In genomic region chr10:131444286-131444685, GRCh38 we compare ENCODE assay signal across 30 cellular contexts.
"Had no signal": no experiment of that assay in that cellular context is flagged by ENCODE, and none has a peak within 500 bp of the region (broad histone marks: within the 10 kb centered on the region; RNA-seq: fewer than 3 reads in every experiment).

No MANE protein-coding gene starts in this region.

- H3K27me3 ChIP-seq: brain microvascular endothelial cell, foreskin keratinocyte had no signal

- H3K9me3 ChIP-seq: esophagus muscularis mucosa, gastrocnemius medialis had no signal

- H3K27ac Mint-ChIP-seq: activated CD4-positive, alpha-beta memory T cell treated with anti-CD3 and anti-CD28 coated beads for 36 hours; activated CD4-positive, alpha-beta T cell treated with anti-CD3 and anti-CD28 coated beads for 36 hours; activated CD4-positive, alpha-beta T cell treated with anti-CD3 and anti-CD28 coated beads, Interleukin-2, amount 10 ng/mL, durations not matched to agents 24 days and 14 days; activated CD8-positive, alpha-beta memory T cell treated with anti-CD3 and anti-CD28 coated beads, Interleukin-2, amount 10 ng/mL, durations not matched to agents 7 days and 5 days; activated CD8-positive, alpha-beta T cell treated with anti-CD3 and anti-CD28 coated beads, Interleukin-2, amount 10 ng/mL, durations not matched to agents 7 days and 5 days; activated naive CD8-positive, alpha-beta T cell; activated T-helper 1 cell treated with anti-CD3 and anti-CD28 coated beads, Interleukin-12 subunit alpha, Interleukin-12 subunit beta, Interleukin-2, Interleukin-4 antibody, amounts not matched to agents 30 ng/mL and 10 ng/mL and 1 ng/mL, durations not matched to agents 14 hours and 24 hours and 36 hours; activated T-helper 2 cell treated with anti-CD3 and anti-CD28 coated beads, Interferon-gamma antibody, Interleukin-2, Interleukin-4, amounts not matched to agents 10 μg/mL and 5 μg/mL and 100 μg/mL, durations not matched to agents 14 hours and 24 hours and 36 hours; dendritic cell treated with granulocyte-macrophage colony-stimulating factor and Interleukin-4, amounts not matched to agents 40 ng/mL and 50 ng/mL, for 4 days had no signal

- H3K36me3 ChIP-seq: brain microvascular endothelial cell, esophagus muscularis mucosa, gastrocnemius medialis had no signal

- H3K27ac ChIP-seq: brain microvascular endothelial cell, coronary artery, dorsolateral prefrontal cortex, esophagus muscularis mucosa, foreskin keratinocyte, gastrocnemius medialis had no signal

- DNase-seq: activated CD4-positive, alpha-beta memory T cell treated with anti-CD3 and anti-CD28 coated beads for 36 hours; activated CD4-positive, alpha-beta T cell treated with anti-CD3 and anti-CD28 coated beads for 36 hours; activated CD4-positive, alpha-beta T cell treated with anti-CD3 and anti-CD28 coated beads, Interleukin-2, amount 10 ng/mL, durations not matched to agents 24 days and 14 days; activated CD4-positive, CD25-positive, alpha-beta regulatory T cell; activated CD4-positive, CD25-positive, alpha-beta regulatory T cell treated with anti-CD3 and anti-CD28 coated beads, Interleukin-2, amount 50 U/mL, for 72 hours; activated CD8-positive, alpha-beta memory T cell treated with anti-CD3 and anti-CD28 coated beads, Interleukin-2, amount 10 ng/mL, durations not matched to agents 7 days and 5 days; activated CD8-positive, alpha-beta memory T cell treated with anti-CD3 and anti-CD28 coated beads, Interleukin-2, amount 50 U/mL, for 4 hours; activated CD8-positive, alpha-beta T cell treated with anti-CD3 and anti-CD28 coated beads, Interleukin-2, amount 10 ng/mL, durations not matched to agents 7 days and 5 days; activated gamma-delta T cell treated with Interleukin-2 at 50 U/mL for 16 hours; activated naive CD4-positive, alpha-beta T cell treated with anti-CD3 and anti-CD28 coated beads, Interleukin-2, amount 50 U/mL, for 16 hours; activated naive CD4-positive, alpha-beta T cell treated with Interleukin-2 at 50 U/mL for 16 hours; activated T-cell treated with anti-CD3 and anti-CD28 coated beads, Interleukin-2, amount 50 U/mL, for 1 hour; activated T-cell treated with anti-CD3 and anti-CD28 coated beads, Interleukin-2, amount 50 U/mL, for 48 hours; amniotic stem cell; anterior cingulate cortex; brain microvascular endothelial cell; effector memory CD4-positive, alpha-beta T cell; erythroblast; foreskin keratinocyte; gastrocnemius medialis; glutamatergic neuron; T-helper 2 cell had no signal

- H3K4me1 Mint-ChIP-seq: activated CD4-positive, alpha-beta T cell treated with anti-CD3 and anti-CD28 coated beads for 36 hours; activated CD4-positive, alpha-beta T cell treated with anti-CD3 and anti-CD28 coated beads, Interleukin-2, amount 10 ng/mL, durations not matched to agents 24 days and 14 days; activated CD8-positive, alpha-beta memory T cell treated with anti-CD3 and anti-CD28 coated beads, Interleukin-2, amount 10 ng/mL, durations not matched to agents 7 days and 5 days; central memory CD8-positive, alpha-beta T cell had no signal

- H3K4me3 ChIP-seq: coronary artery, dorsolateral prefrontal cortex, esophagus muscularis mucosa, gastrocnemius medialis had no signal

- H3K4me1 ChIP-seq: esophagus muscularis mucosa, foreskin keratinocyte, gastrocnemius medialis had no signal

- H3K4me3 Mint-ChIP-seq: activated CD4-positive, alpha-beta memory T cell treated with anti-CD3 and anti-CD28 coated beads for 36 hours; activated CD4-positive, alpha-beta T cell treated with anti-CD3 and anti-CD28 coated beads for 36 hours; activated CD4-positive, alpha-beta T cell treated with anti-CD3 and anti-CD28 coated beads, Interleukin-2, amount 10 ng/mL, durations not matched to agents 24 days and 14 days; activated CD8-positive, alpha-beta memory T cell treated with anti-CD3 and anti-CD28 coated beads, Interleukin-2, amount 10 ng/mL, durations not matched to agents 7 days and 5 days; activated CD8-positive, alpha-beta T cell treated with anti-CD3 and anti-CD28 coated beads, Interleukin-2, amount 10 ng/mL, durations not matched to agents 7 days and 5 days; activated naive CD8-positive, alpha-beta T cell; activated T-helper 1 cell treated with anti-CD3 and anti-CD28 coated beads, Interleukin-12 subunit alpha, Interleukin-12 subunit beta, Interleukin-2, Interleukin-4 antibody, amounts not matched to agents 30 ng/mL and 10 ng/mL and 1 ng/mL, durations not matched to agents 14 hours and 24 hours and 36 hours; central memory CD8-positive, alpha-beta T cell; dendritic cell treated with granulocyte-macrophage colony-stimulating factor and Interleukin-4, amounts not matched to agents 40 ng/mL and 50 ng/mL, for 4 days had no signal

- H3K27me3 Mint-ChIP-seq: activated CD4-positive, alpha-beta T cell treated with anti-CD3 and anti-CD28 coated beads, Interleukin-2, amount 10 ng/mL, durations not matched to agents 24 days and 14 days; activated CD8-positive, alpha-beta memory T cell treated with anti-CD3 and anti-CD28 coated beads, Interleukin-2, amount 10 ng/mL, durations not matched to agents 7 days and 5 days had no signal

- H3K9me3 Mint-ChIP-seq: activated CD4-positive, alpha-beta memory T cell treated with anti-CD3 and anti-CD28 coated beads for 36 hours; activated CD4-positive, alpha-beta T cell treated with anti-CD3 and anti-CD28 coated beads, Interleukin-2, amount 10 ng/mL, durations not matched to agents 24 days and 14 days; activated T-helper 1 cell treated with anti-CD3 and anti-CD28 coated beads, Interleukin-12 subunit alpha, Interleukin-12 subunit beta, Interleukin-2, Interleukin-4 antibody, amounts not matched to agents 30 ng/mL and 10 ng/mL and 1 ng/mL, durations not matched to agents 14 hours and 24 hours and 36 hours; activated T-helper 2 cell treated with anti-CD3 and anti-CD28 coated beads, Interferon-gamma antibody, Interleukin-2, Interleukin-4, amounts not matched to agents 10 μg/mL and 5 μg/mL and 100 μg/mL, durations not matched to agents 14 hours and 24 hours and 36 hours; central memory CD8-positive, alpha-beta T cell; dendritic cell treated with granulocyte-macrophage colony-stimulating factor and Interleukin-4, amounts not matched to agents 40 ng/mL and 50 ng/mL, for 4 days had no signal

- H3K36me3 Mint-ChIP-seq: activated CD4-positive, alpha-beta memory T cell treated with anti-CD3 and anti-CD28 coated beads for 36 hours; activated CD8-positive, alpha-beta memory T cell treated with anti-CD3 and anti-CD28 coated beads, Interleukin-2, amount 10 ng/mL, durations not matched to agents 7 days and 5 days; activated naive CD8-positive, alpha-beta T cell had no signal
